ENCODE assay signal across 6 cellular contexts in the genomic region with DNA sequence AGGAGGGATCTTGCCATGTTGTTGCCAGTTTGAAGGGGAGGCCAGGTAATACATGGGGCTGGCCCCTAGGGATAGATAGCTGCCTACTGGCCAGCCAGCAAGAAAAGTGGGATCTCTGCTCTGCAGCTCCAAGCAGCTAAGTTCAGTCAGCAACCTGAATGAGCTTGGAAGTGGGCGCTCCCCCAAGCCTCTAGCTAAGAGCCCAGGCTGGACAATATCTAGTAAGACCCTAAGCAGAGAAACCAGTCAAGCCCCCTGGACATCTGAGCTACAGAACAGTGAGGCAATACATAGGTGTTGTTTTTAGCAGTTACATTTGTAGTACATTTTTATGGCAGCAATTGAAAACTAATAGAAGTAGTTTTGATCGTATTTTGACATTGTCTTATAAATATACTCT.
"Had no signal": no experiment of that assay in that cellular context is flagged by ENCODE, and none has a peak within 500 bp of the region (broad histone marks: within the 10 kb centered on the region; RNA-seq: fewer than 3 reads in every experiment).

No MANE protein-coding gene starts in this region.

- DNase-seq: GM23248, GOT3, H7, HCEC 1CT, IMR-90 had no signal

- H3K9ac ChIP-seq: GM23248 had no signal

- ATAC-seq: K562 had no signal

- H3K4me3 ChIP-seq: GM23248, K562 had no signal

- H3K27ac ChIP-seq: GM23248 had no signal

- H2AFZ ChIP-seq: GM23248 had no signal
